In the genomic region with DNA sequence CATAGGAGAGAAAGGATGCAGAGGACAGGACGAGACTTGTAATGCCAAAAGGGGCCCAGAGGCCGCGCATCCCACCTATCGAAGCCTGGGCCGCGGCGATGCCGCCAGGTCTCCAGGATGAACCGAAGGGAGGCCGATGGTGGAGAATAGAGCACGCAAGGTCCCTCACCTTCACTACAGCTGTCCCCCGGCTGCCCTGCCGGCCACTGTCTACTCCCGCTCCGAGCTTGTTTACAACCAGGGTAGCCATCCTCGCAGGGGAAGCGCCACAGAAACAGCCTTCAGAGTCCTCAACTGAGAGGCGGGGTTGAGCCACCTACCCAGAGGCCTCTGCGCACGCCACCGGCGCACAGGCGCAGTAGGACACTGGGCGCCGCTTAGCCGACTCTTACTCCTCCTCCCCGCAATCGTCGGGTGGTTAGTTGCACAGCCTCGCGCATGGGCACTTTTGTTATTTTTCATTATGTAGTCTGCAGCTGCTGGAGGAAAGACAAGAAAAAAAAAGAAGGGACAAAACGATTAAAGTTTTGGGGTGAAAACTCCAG, we compare ENCODE assay signal across 1 cellular context.
TF ChIP-seq lines count a peak whose summit lies in the region.

A gene (minus strand): TSS at position 309 of the 545 bp plus-strand sequence. CDS start 59 bp downstream, at position 250.

TF ChIP-seq in HepG2, 621 proteins besides CTCF, POLR2A, EP300 and RAD21 (continued from another document):
- TF ChIP-seq, protein P1, sequence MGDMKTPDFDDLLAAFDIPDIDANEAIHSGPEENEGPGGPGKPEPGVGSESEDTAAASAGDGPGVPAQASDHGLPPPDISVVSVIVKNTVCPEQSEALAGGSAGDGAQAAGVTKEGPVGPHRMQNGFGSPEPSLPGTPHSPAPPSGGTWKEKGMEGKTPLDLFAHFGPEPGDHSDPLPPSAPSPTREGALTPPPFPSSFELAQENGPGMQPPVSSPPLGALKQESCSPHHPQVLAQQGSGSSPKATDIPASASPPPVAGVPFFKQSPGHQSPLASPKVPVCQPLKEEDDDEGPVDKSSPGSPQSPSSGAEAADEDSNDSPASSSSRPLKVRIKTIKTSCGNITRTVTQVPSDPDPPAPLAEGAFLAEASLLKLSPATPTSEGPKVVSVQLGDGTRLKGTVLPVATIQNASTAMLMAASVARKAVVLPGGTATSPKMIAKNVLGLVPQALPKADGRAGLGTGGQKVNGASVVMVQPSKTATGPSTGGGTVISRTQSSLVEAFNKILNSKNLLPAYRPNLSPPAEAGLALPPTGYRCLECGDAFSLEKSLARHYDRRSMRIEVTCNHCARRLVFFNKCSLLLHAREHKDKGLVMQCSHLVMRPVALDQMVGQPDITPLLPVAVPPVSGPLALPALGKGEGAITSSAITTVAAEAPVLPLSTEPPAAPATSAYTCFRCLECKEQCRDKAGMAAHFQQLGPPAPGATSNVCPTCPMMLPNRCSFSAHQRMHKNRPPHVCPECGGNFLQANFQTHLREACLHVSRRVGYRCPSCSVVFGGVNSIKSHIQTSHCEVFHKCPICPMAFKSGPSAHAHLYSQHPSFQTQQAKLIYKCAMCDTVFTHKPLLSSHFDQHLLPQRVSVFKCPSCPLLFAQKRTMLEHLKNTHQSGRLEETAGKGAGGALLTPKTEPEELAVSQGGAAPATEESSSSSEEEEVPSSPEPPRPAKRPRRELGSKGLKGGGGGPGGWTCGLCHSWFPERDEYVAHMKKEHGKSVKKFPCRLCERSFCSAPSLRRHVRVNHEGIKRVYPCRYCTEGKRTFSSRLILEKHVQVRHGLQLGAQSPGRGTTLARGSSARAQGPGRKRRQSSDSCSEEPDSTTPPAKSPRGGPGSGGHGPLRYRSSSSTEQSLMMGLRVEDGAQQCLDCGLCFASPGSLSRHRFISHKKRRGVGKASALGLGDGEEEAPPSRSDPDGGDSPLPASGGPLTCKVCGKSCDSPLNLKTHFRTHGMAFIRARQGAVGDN (CRISPR knock-in tag; IDR thresholded peaks at IDR 0.05): peak; percentile 96
- TF ChIP-seq, protein P2, sequence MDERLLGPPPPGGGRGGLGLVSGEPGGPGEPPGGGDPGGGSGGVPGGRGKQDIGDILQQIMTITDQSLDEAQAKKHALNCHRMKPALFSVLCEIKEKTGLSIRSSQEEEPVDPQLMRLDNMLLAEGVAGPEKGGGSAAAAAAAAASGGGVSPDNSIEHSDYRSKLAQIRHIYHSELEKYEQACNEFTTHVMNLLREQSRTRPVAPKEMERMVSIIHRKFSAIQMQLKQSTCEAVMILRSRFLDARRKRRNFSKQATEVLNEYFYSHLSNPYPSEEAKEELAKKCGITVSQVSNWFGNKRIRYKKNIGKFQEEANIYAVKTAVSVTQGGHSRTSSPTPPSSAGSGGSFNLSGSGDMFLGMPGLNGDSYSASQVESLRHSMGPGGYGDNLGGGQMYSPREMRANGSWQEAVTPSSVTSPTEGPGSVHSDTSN (CRISPR knock-in tag; IDR thresholded peaks at IDR 0.05): no peak
- TF ChIP-seq, protein P3, sequence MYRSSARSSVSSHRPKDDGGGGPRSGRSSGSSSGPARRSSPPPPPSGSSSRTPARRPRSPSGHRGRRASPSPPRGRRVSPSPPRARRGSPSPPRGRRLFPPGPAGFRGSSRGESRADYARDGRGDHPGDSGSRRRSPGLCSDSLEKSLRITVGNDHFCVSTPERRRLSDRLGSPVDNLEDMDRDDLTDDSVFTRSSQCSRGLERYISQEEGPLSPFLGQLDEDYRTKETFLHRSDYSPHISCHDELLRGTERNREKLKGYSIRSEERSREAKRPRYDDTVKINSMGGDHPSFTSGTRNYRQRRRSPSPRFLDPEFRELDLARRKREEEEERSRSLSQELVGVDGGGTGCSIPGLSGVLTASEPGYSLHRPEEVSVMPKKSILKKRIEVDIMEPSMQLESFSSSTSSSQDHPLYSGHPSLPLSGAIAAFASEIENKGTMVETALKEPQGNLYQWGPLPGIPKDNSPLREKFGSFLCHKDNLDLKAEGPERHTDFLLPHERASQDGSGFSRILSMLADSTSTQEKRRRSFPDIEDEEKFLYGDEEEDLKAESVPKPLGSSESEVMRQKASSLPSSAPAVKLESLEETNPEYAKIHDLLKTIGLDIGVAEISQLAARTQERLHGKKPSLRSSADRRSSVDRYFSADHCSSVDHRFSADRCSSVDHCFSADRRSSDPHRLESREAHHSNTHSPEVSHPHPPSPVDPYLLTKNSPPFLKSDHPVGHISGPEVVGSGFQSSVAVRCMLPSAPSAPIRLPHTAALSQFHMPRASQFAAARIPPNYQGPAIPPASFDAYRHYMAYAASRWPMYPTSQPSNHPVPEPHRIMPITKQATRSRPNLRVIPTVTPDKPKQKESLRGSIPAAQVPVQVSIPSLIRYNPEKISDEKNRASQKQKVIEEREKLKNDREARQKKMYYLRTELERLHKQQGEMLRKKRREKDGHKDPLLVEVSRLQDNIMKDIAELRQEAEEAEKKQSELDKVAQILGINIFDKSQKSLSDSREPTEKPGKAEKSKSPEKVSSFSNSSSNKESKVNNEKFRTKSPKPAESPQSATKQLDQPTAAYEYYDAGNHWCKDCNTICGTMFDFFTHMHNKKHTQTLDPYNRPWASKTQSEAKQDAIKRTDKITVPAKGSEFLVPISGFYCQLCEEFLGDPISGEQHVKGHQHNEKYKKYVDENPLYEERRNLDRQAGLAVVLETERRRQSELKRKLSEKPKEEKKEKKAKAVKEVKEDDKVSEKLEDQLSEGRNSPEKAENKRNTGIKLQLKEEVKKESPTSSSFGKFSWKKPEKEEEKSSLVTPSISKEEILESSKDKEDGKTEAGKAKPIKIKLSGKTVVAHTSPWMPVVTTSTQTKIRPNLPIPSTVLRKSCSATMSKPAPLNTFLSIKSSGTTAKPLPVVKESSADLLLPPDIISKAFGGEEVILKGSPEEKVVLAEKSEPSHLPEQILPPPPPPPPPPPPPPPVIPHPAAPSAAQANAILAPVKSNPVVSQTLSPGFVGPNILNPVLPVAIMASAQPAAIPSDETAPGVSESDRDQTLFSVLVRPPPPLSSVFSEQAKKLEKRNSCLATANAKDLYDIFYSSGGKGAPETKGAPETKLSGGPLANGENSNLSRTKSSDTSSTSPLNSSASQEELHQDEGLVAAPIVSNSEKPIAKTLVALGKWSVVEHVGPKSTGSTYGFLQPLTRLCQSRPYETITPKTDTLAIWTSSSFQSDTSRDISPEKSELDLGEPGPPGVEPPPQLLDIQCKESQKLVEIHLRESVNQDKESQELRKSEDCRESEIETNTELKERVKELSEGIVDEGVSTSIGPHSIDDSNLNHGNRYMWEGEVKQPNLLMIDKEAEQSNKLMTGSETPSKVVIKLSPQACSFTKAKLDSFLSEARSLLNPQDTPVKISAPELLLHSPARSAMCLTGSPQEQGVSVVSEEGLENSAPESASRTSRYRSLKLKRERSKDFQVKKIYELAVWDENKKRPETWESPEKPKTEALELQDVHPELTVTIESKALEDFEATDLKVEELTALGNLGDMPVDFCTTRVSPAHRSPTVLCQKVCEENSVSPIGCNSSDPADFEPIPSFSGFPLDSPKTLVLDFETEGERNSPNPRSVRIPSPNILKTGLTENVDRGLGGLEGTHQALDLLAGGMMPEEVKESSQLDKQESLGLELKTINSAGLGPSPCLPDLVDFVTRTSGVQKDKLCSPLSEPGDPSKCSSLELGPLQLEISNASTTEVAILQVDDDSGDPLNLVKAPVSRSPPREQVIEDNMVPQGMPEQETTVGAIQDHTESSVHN (CRISPR knock-in tag; IDR thresholded peaks at IDR 0.05): no peak
- TF ChIP-seq ZNF251 (CRISPR knock-in tag; IDR thresholded peaks at IDR 0.05) (no peak), ZNF136 (CRISPR knock-in tag; IDR thresholded peaks at IDR 0.05; ENCODE audit: low read depth) (no peak; the same call in 1 of the 2 replicates), ONECUT2 (CRISPR knock-in tag; IDR thresholded peaks at IDR 0.05) (no peak), FOSL2 (CRISPR knock-in tag; IDR thresholded peaks at IDR 0.05) (0 out of 2 replicates have a peak, but pooled peaks have one; percentile 16), ATF7 (IDR thresholded peaks at IDR 0.05) (no peak), ATF7 (CRISPR knock-in tag; IDR thresholded peaks at IDR 0.05) (no peak), TCF12 (IDR thresholded peaks at IDR 0.05) (no peak), TCF12 (CRISPR knock-in tag; IDR thresholded peaks at IDR 0.05) (no peak), ZBTB7B (CRISPR knock-in tag; IDR thresholded peaks at IDR 0.05) (no peak), ZNF747 (CRISPR knock-in tag; IDR thresholded peaks at IDR 0.05; ENCODE audit: borderline replicate concordance) (no peak), TGIF2 (CRISPR knock-in tag; IDR thresholded peaks at IDR 0.05) (peak; percentile 43; the same call in 1 of the 2 replicates)
- TF ChIP-seq, protein P4, sequence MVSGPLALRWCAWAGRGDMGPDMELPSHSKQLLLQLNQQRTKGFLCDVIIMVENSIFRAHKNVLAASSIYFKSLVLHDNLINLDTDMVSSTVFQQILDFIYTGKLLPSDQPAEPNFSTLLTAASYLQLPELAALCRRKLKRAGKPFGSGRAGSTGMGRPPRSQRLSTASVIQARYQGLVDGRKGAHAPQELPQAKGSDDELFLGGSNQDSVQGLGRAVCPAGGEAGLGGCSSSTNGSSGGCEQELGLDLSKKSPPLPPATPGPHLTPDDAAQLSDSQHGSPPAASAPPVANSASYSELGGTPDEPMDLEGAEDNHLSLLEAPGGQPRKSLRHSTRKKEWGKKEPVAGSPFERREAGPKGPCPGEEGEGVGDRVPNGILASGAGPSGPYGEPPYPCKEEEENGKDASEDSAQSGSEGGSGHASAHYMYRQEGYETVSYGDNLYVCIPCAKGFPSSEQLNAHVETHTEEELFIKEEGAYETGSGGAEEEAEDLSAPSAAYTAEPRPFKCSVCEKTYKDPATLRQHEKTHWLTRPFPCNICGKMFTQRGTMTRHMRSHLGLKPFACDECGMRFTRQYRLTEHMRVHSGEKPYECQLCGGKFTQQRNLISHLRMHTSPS (CRISPR knock-in tag; IDR thresholded peaks at IDR 0.05; ENCODE audit: low read depth): no peak
